ENCODE assay signal across 1 cellular context in the genomic region with DNA sequence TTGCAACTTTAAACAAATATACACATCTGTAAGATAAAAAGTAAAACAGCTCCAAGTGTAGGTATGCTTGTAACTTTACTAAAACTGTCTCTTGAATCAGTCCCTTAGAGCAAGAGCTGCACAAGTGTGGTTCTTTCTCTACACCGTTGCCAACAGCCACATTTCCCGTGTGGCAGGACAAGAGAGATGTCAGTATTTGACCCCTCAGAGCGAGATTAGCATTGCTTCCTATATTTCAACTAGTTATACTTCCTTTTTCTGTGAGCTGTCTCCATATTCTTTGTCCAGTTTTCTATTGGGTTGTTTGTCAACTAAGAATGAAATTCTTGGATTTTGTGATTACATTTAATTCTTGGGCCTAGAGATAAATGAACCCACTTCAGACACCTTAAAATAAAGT.
TF ChIP-seq lines count a peak whose summit lies in the region.

No MANE protein-coding gene starts in this region.

TF ChIP-seq in HCT116, 20 proteins besides CTCF, POLR2A, EP300 and RAD21 (continued from another document):
- TF ChIP-seq, protein P1, sequence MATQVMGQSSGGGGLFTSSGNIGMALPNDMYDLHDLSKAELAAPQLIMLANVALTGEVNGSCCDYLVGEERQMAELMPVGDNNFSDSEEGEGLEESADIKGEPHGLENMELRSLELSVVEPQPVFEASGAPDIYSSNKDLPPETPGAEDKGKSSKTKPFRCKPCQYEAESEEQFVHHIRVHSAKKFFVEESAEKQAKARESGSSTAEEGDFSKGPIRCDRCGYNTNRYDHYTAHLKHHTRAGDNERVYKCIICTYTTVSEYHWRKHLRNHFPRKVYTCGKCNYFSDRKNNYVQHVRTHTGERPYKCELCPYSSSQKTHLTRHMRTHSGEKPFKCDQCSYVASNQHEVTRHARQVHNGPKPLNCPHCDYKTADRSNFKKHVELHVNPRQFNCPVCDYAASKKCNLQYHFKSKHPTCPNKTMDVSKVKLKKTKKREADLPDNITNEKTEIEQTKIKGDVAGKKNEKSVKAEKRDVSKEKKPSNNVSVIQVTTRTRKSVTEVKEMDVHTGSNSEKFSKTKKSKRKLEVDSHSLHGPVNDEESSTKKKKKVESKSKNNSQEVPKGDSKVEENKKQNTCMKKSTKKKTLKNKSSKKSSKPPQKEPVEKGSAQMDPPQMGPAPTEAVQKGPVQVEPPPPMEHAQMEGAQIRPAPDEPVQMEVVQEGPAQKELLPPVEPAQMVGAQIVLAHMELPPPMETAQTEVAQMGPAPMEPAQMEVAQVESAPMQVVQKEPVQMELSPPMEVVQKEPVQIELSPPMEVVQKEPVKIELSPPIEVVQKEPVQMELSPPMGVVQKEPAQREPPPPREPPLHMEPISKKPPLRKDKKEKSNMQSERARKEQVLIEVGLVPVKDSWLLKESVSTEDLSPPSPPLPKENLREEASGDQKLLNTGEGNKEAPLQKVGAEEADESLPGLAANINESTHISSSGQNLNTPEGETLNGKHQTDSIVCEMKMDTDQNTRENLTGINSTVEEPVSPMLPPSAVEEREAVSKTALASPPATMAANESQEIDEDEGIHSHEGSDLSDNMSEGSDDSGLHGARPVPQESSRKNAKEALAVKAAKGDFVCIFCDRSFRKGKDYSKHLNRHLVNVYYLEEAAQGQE (IDR thresholded peaks at IDR 0.05; ENCODE audit: low read depth): no peak
- TF ChIP-seq CEBPB (IDR thresholded peaks at IDR 0.05; ENCODE audit: low read depth): no peak
- TF ChIP-seq, protein P2, sequence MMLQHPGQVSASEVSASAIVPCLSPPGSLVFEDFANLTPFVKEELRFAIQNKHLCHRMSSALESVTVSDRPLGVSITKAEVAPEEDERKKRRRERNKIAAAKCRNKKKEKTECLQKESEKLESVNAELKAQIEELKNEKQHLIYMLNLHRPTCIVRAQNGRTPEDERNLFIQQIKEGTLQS (IDR thresholded peaks at IDR 0.05): no peak
- TF ChIP-seq, protein P3, sequence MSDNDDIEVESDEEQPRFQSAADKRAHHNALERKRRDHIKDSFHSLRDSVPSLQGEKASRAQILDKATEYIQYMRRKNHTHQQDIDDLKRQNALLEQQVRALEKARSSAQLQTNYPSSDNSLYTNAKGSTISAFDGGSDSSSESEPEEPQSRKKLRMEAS (IDR thresholded peaks at IDR 0.05): no peak
